In genomic region chr10:131544495-131544894, GRCh38 we compare ENCODE assay signal across 1 cellular context.
TF ChIP-seq lines count a peak whose summit lies in the region.

No MANE protein-coding gene starts in this region.

TF ChIP-seq in H1, 55 proteins besides CTCF, POLR2A, EP300 and RAD21 (continued from another document):
- TF ChIP-seq USF2 (IDR thresholded peaks at IDR 0.05; ENCODE audit: low read length) (no peak), HDAC2 (IDR thresholded peaks at IDR 0.05; ENCODE audit: borderline replicate concordance in 1 of 2, low read depth in 2 of 2, low read length in 2 of 2) (no peak), TAF7 (optimal IDR thresholded peaks at IDR 0.05; ENCODE audit: borderline replicate concordance, low read depth, low read length) (no peak), TCF12 (IDR thresholded peaks at IDR 0.05; ENCODE audit: low read depth, low read length) (no peak)
